Comparison of ENCODE assay signal across 23 cellular contexts in the genomic region with DNA sequence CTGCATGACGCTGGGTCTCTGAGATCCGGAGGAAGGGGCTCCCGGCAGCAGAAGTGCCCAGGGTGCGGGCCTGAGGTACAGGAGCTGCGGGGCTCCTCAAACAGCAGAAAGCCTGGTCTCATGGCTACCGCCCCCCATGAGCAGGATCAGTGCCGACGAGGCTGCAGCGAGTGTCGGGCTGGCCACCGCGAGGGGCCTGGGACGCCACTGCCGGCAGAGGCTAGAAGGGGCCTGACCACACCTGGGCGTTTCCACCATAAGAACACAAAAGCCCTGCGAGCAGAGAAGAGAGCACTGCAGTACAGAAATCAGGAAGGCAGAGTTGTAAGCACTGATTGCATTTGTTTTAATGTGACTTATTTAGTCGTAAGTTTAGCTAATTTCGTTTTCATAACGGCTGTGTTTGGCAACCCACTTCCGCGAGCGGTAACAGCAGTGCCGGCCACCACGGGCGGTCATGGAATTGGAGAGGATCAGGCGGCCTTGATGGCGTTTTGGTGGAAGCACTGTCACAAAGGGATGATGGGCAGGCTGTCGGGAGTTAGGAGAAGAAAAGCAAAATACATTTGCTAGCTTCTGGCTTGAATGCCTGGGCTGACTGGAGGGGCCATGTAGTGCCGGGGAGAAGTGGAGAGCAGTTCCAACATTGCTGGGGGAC.
A peak's percentile ranks its signal among the peaks of the same experiment; 100 is the strongest.
DNase-seq lines count a peak whose midpoint lies in the region; ATAC-seq, FAIRE-seq and TF ChIP-seq lines count a peak whose summit lies in the region.
"Had no signal": no experiment of that assay in that cellular context is flagged by ENCODE, and none has a peak within 500 bp of the region (broad histone marks: within the 10 kb centered on the region; RNA-seq: fewer than 3 reads in every experiment).

No MANE protein-coding gene starts in this region.

- no peaks in the 10 kb centered on the region for H3K27me3 ChIP-seq in H1 (replicated peaks in 1 of 4; ENCODE audit: control insufficient read depth in 3 of 4, extremely low read depth in 1 of 4, insufficient read depth in 3 of 4, low read length in 3 of 4)
- H3K27me3 ChIP-seq: tibial artery had no signal

- H4K8ac ChIP-seq in H1 (ENCODE audit: extremely low read depth, insufficient read depth, low read length): no peak overlapping the region

- no peak overlapping the region for H3K56ac ChIP-seq in H1 (replicated peaks; ENCODE audit: insufficient read length, low read depth, low read length)

- no peaks in the 10 kb centered on the region for H3K9me3 Mint-ChIP-seq in T-helper 1 cell treated with Interleukin-12 subunit alpha and Interleukin-12 subunit beta and Interleukin-4 antibody, amounts not matched to agents 30 μg/mL and 1 μg/mL, for 36 hours
- H3K9me3 Mint-ChIP-seq in CD14-positive monocyte: no peaks in the 10 kb centered on the region
- H3K9me3 Mint-ChIP-seq: activated naive CD4-positive, alpha-beta T cell treated with anti-CD3 and anti-CD28 coated beads, Interleukin-2, amount 50 U/mL, for 72 hours; activated T-cell treated with anti-CD3 and anti-CD28 coated beads, Interleukin-2, amount 50 U/mL, for 4 hours; central memory CD8-positive, alpha-beta T cell; GM23338; stimulated activated naive CD8-positive, alpha-beta T cell treated with anti-CD3 and anti-CD28 coated beads, Interleukin-15, amount 100 ng/mL, for 72 hours had no signal

- peak overlapping the region; percentile 35; the same call in 1 of the 2 replicates for H2BK5ac ChIP-seq in H1 (ENCODE audit: low read depth, low read length)

- H3K23ac ChIP-seq in H1 (ENCODE audit: insufficient read length): no peak overlapping the region

- H3K79me1 ChIP-seq in H1 (ENCODE audit: low read depth, low read length): peaks cover 13% of the 10 kb centered on the region

- H2BK120ac ChIP-seq in H1 (replicated peaks; ENCODE audit: low read depth, low read length): no peak overlapping the region

- H3K9ac ChIP-seq in H1 (replicated peaks in 1 of 4; ENCODE audit: extremely low read depth in 1 of 4, low read depth in 3 of 4, low read length in 3 of 4): no peak overlapping the region
- H3K9ac ChIP-seq: KMS-11 had no signal

- 0 out of 2 replicates have a peak, but pooled peaks cover 5% of the 10 kb centered on the region for H3K23me2 ChIP-seq in H1 (ENCODE audit: low read depth, low read length)

- H3K4me3 Mint-ChIP-seq in T-helper 1 cell treated with Interleukin-12 subunit alpha and Interleukin-12 subunit beta and Interleukin-4 antibody, amounts not matched to agents 30 μg/mL and 1 μg/mL, for 36 hours: no peak overlapping the region
- H3K4me3 Mint-ChIP-seq in CD14-positive monocyte: peak overlapping the region in 1 of 2 donors; percentile 68
- H3K4me3 Mint-ChIP-seq: activated T-cell treated with anti-CD3 and anti-CD28 coated beads, Interleukin-2, amount 50 U/mL, for 4 hours; central memory CD8-positive, alpha-beta T cell; GM23338 had no signal

- peaks cover 16% of the 10 kb centered on the region for H3K36me3 Mint-ChIP-seq in T-helper 1 cell treated with Interleukin-12 subunit alpha and Interleukin-12 subunit beta and Interleukin-4 antibody, amounts not matched to agents 30 μg/mL and 1 μg/mL, for 36 hours (ENCODE audit: low read depth)
- peaks cover 8 to 10% of the 10 kb centered on the region in 2 donors for H3K36me3 Mint-ChIP-seq in CD14-positive monocyte

- peaks cover 5% of the 10 kb centered on the region for H3K27me3 Mint-ChIP-seq in T-helper 1 cell treated with Interleukin-12 subunit alpha and Interleukin-12 subunit beta and Interleukin-4 antibody, amounts not matched to agents 30 μg/mL and 1 μg/mL, for 36 hours (ENCODE audit: low read depth)
- peaks cover 0 to 4% (median 4%) of the 10 kb centered on the region in 3 donors for H3K27me3 Mint-ChIP-seq in CD14-positive monocyte (ENCODE audit: low read depth in 3 of 3)
- H3K27me3 Mint-ChIP-seq: central memory CD8-positive, alpha-beta T cell had no signal

- H2AK5ac ChIP-seq in H1 (ENCODE audit: low read depth, low read length): no peak overlapping the region

- H3K4me3 ChIP-seq in H1 (ENCODE audit: extremely low read depth in 1 of 4, insufficient read depth in 2 of 4, low read depth in 3 of 4, low read length in 4 of 4): no peak overlapping the region
- H3K4me3 ChIP-seq: GM23338, tibial artery had no signal

- peaks cover 0 to 5% (median 0%) of the 10 kb centered on the region in 4 experiments; a peak in 2 of 7 replicates for H3K4me1 ChIP-seq in H1 (replicated peaks in 1 of 4; ENCODE audit: control insufficient read depth in 3 of 4, insufficient read depth in 4 of 4, low read length in 3 of 4)

- H3K36me3 ChIP-seq in H1 (ENCODE audit: control insufficient read depth in 2 of 4, insufficient read depth in 4 of 4, low read length in 3 of 4): no peaks in the 10 kb centered on the region
- H3K36me3 ChIP-seq: tibial artery had no signal

- POLR2A ChIA-PET in H1 (lab: Charles Lee; ENCODE audit: partially characterized antibody): interaction anchor here (0.8 kb wide), 1 partner anchor 21 kb away, joined by 3 read pairs; no protein-coding TSS in a partner anchor

- H3K18ac ChIP-seq in H1 (ENCODE audit: extremely low read depth, low read length): no peak overlapping the region; the same call in 1 of the 2 replicates

- DNase-seq in T-helper 1 cell: no peak
- peak; percentile 38 for DNase-seq in CD14-positive monocyte (ENCODE audit: low spot score)
- DNase-seq in H1 (ENCODE audit: low read depth in 1 of 2, low spot score in 2 of 2): no peak
- peak in 6 of 10 donors; percentile 4 to 75 (median 14) for DNase-seq in posterior cingulate gyrus
- DNase-seq in G401 (ENCODE audit: low spot score): no peak
- DNase-seq in activated naive CD4-positive, alpha-beta T cell (lab: John Stamatoyannopoulos, UW): no peak
- DNase-seq: activated CD4-positive, alpha-beta T cell treated with anti-CD3 and anti-CD28 coated beads for 1 hour; activated CD8-positive, alpha-beta memory T cell treated with anti-CD3 and anti-CD28 coated beads for 24 hours; activated T-cell treated with anti-CD3 and anti-CD28 coated beads, Interleukin-2, amount 50 U/mL, for 4 hours; GDM1; NCI-H1436; NCI-H774; occipital lobe; stimulated activated naive CD8-positive, alpha-beta T cell treated with anti-CD3 and anti-CD28 coated beads, Interleukin-15, amount 100 ng/mL, for 72 hours had no signal

- peak overlapping the region; percentile 32 for H3K27ac Mint-ChIP-seq in T-helper 1 cell treated with Interleukin-12 subunit alpha and Interleukin-12 subunit beta and Interleukin-4 antibody, amounts not matched to agents 30 μg/mL and 1 μg/mL, for 36 hours
- peak overlapping the region; percentile 7 to 81 (median 35) for H3K27ac Mint-ChIP-seq in CD14-positive monocyte
- H3K27ac Mint-ChIP-seq: activated naive CD4-positive, alpha-beta T cell treated with anti-CD3 and anti-CD28 coated beads, Interleukin-2, amount 50 U/mL, for 72 hours; GM23338; stimulated activated naive CD8-positive, alpha-beta T cell treated with anti-CD3 and anti-CD28 coated beads, Interleukin-15, amount 100 ng/mL, for 72 hours had no signal

- H2BK12ac ChIP-seq in H1 (ENCODE audit: low read depth, low read length): no peak overlapping the region

- no peak overlapping the region for H2BK20ac ChIP-seq in H1 (ENCODE audit: low read length)

- H2BK15ac ChIP-seq in H1 (ENCODE audit: low read length): no peak overlapping the region

- peaks cover 43% of the 10 kb centered on the region for H3K4me1 Mint-ChIP-seq in T-helper 1 cell treated with Interleukin-12 subunit alpha and Interleukin-12 subunit beta and Interleukin-4 antibody, amounts not matched to agents 30 μg/mL and 1 μg/mL, for 36 hours (ENCODE audit: low read depth)
- peaks cover 45% of the 10 kb centered on the region for H3K4me1 Mint-ChIP-seq in CD14-positive monocyte
- H3K4me1 Mint-ChIP-seq: stimulated activated naive CD8-positive, alpha-beta T cell treated with anti-CD3 and anti-CD28 coated beads, Interleukin-15, amount 100 ng/mL, for 72 hours had no signal

- TF ChIP-seq RAD21 in H1 (IDR thresholded peaks at IDR 0.05 in 1 of 2, conservative IDR thresholded peaks at IDR 0.05 in 1 of 2; ENCODE audit: low read depth in 2 of 2, low read length in 2 of 2): no peak

- no peaks in the 10 kb centered on the region for H3K9me3 ChIP-seq in H1 (ENCODE audit: insufficient read depth in 2 of 2, low read depth in 1 of 2, low read length in 1 of 2)
- H3K9me3 ChIP-seq: tibial artery had no signal

- CTCF ChIA-PET in H1 (lab: Charles Lee; ENCODE audit: partially characterized antibody): interaction anchor here (0.7 to 1.9 kb wide), 10 partner anchors 9 to 139 kb away, joined by 3 to 7 read pairs (median 4); no protein-coding TSS in a partner anchor

- no peak overlapping the region for H3K4me2 ChIP-seq in H1 (ENCODE audit: insufficient read depth in 1 of 2, low read depth in 2 of 2, low read length in 2 of 2)
- H3K4me2 ChIP-seq: GM23338, KMS-11 had no signal

- no peak for FAIRE-seq in H1 (lab: Jason Lieb, UNC)
- FAIRE-seq: astrocyte had no signal

- peaks cover 4 to 8% of the 10 kb centered on the region in 2 experiments for H4K20me1 ChIP-seq in H1 (replicated peaks in 1 of 2; ENCODE audit: control insufficient read depth in 1 of 2, insufficient read depth in 2 of 2, low read length in 2 of 2)

- H4K91ac ChIP-seq in H1 (replicated peaks; ENCODE audit: insufficient read length, low read length): no peak overlapping the region

- H4K5ac ChIP-seq in H1 (ENCODE audit: insufficient read length, low read depth, low read length): no peak overlapping the region

- no peak overlapping the region for H3K27ac ChIP-seq in H1 (ENCODE audit: low read depth, low read length)
- H3K27ac ChIP-seq: 22Rv1, KMS-11, tibial artery had no signal

- in situ Hi-C loops in G401 (cut with HindIII; ENCODE audit: low sequenced_read_pairs): no loop called here

- H3K79me2 ChIP-seq in H1 (ENCODE audit: control insufficient read depth in 1 of 2, insufficient read depth in 2 of 2, low read length in 2 of 2): peaks cover 3 to 66% of the 10 kb centered on the region in 2 experiments; a peak in 3 of 4 replicates

- H3K4ac ChIP-seq in H1 (replicated peaks; ENCODE audit: insufficient read length, low read depth, low read length): no peak overlapping the region

- no peak overlapping the region for H3K14ac ChIP-seq in H1 (ENCODE audit: insufficient read length)

- no peak overlapping the region for H2AFZ ChIP-seq in H1 (ENCODE audit: low read length)
- H2AFZ ChIP-seq: GM23338 had no signal

- no peak for TF ChIP-seq POLR2A in H1 (IDR thresholded peaks at IDR 0.05; ENCODE audit: control extremely low read depth in 1 of 2, low read depth in 2 of 2, low read length in 2 of 2)

- no peak for ATAC-seq in HG03354 (IDR thresholded peaks at IDR 0.05; ENCODE audit: poor library complexity, severe bottlenecking, unreplicated experiment)
- ATAC-seq: activated naive CD4-positive, alpha-beta T cell treated with anti-CD3 and anti-CD28 coated beads, Interleukin-2, amount 50 U/mL, for 72 hours; activated T-cell treated with anti-CD3 and anti-CD28 coated beads, Interleukin-2, amount 50 U/mL, for 4 hours; stimulated activated naive CD8-positive, alpha-beta T cell treated with anti-CD3 and anti-CD28 coated beads, Interleukin-15, amount 100 ng/mL, for 72 hours had no signal

- TF ChIP-seq CTCF in CD14-positive monocyte (IDR thresholded peaks at IDR 0.05) (no peak), H1 (IDR thresholded peaks at IDR 0.05; ENCODE audit: control extremely low read depth in 1 of 3, insufficient read depth in 1 of 3, low read depth in 1 of 3, low read length in 3 of 3) (no peak)

- no peak for TF ChIP-seq EP300 in H1 (IDR thresholded peaks at IDR 0.05; ENCODE audit: borderline replicate concordance in 1 of 2, low read depth in 2 of 2, low read length in 2 of 2)

- intact Hi-C loops in CD14-positive monocyte (cut with micrococcal nuclease) (no loop called here), posterior cingulate gyrus (cut with DNase I) (no loop called here)

- 93% methylated on average over 29 of the region's 29 CpGs; no CpG with 5 or more reads in 1 of the 2 experiments for WGBS in H1 (ENCODE audit: extremely low coverage in 1 of 2, insufficient coverage in 1 of 2, insufficient read length in 1 of 2, insufficient replicate concordance in 2 of 2, low coverage in 1 of 2, low lambda C conversion rate in 2 of 2, missing lambda C conversion rate in 1 of 2), 2 experiments

Comparison
In these comparisons a context has a peak if more than half of its experiments do, and no peak if none do; other contexts are left out.
1. DNase-seq: peak in CD14-positive monocyte (single experiment) and posterior cingulate gyrus (6 of 10); none in T-helper 1 cell (0 of 5), H1 (0 of 2), G401 (single experiment) and activated naive CD4-positive, alpha-beta T cell (0 of 4).